ENCODE assay signal across 1 cellular context in genomic region chr19:18731562-18732008, GRCh38.
TF ChIP-seq lines count a peak whose summit lies in the region.

No MANE protein-coding gene starts in this region.

TF ChIP-seq in HepG2, 621 proteins besides CTCF, POLR2A, EP300 and RAD21 (continued from another document and continues in another):
- TF ChIP-seq KIAA2018 (CRISPR knock-in tag; IDR thresholded peaks at IDR 0.05; ENCODE audit: borderline replicate concordance) = no peak
- TF ChIP-seq STAT5B (CRISPR knock-in tag; IDR thresholded peaks at IDR 0.05) = no peak
- TF ChIP-seq ZNF280D (CRISPR knock-in tag; IDR thresholded peaks at IDR 0.05) = no peak
- TF ChIP-seq ZNF614 (CRISPR knock-in tag; IDR thresholded peaks at IDR 0.05; ENCODE audit: borderline replicate concordance) = no peak
- peak; percentile 36; the same call in 1 of the 2 replicates for TF ChIP-seq ZNF362 (CRISPR knock-in tag; IDR thresholded peaks at IDR 0.05; ENCODE audit: borderline replicate concordance)
- TF ChIP-seq TSC22D2 (CRISPR knock-in tag; IDR thresholded peaks at IDR 0.05; ENCODE audit: borderline replicate concordance) = no peak
- TF ChIP-seq E2F5 (CRISPR knock-in tag; conservative IDR thresholded peaks at IDR 0.05) = no peak
- TF ChIP-seq SRSF4 (IDR thresholded peaks at IDR 0.05; ENCODE audit: low read depth, low read length, poor library complexity, severe bottlenecking) = no peak
- TF ChIP-seq TRIM22 (IDR thresholded peaks at IDR 0.05) = no peak
- no peak for TF ChIP-seq ZNF121 (CRISPR knock-in tag; IDR thresholded peaks at IDR 0.05)
- TF ChIP-seq XRCC5 (optimal IDR thresholded peaks at IDR 0.05; ENCODE audit: low read length) = no peak
- TF ChIP-seq ZNF382 (CRISPR knock-in tag; IDR thresholded peaks at IDR 0.05; ENCODE audit: borderline replicate concordance) = no peak
- TF ChIP-seq AGO1 (IDR thresholded peaks at IDR 0.05; ENCODE audit: low read depth, low read length, poor library complexity, severe bottlenecking) = no peak
- no peak for TF ChIP-seq ZNF205 (CRISPR knock-in tag; IDR thresholded peaks at IDR 0.05)
- TF ChIP-seq ATF7-NPFF (CRISPR knock-in tag; IDR thresholded peaks at IDR 0.05; ENCODE audit: low read depth) = no peak
- TF ChIP-seq ZNF292 (CRISPR knock-in tag; IDR thresholded peaks at IDR 0.05; ENCODE audit: borderline replicate concordance, low read depth) = peak; percentile 64; the same call in 1 of the 2 replicates
- TF ChIP-seq ZFX (CRISPR knock-in tag; IDR thresholded peaks at IDR 0.05; ENCODE audit: low read depth) = peak; percentile 63
- TF ChIP-seq IRF2 (CRISPR knock-in tag; IDR thresholded peaks at IDR 0.05) = no peak
- no peak for TF ChIP-seq ZNF749 (CRISPR knock-in tag; IDR thresholded peaks at IDR 0.05; ENCODE audit: borderline replicate concordance)
- no peak for TF ChIP-seq ZNF337 (CRISPR knock-in tag; IDR thresholded peaks at IDR 0.05; ENCODE audit: borderline replicate concordance, low read depth)
- TF ChIP-seq ZNF784 (CRISPR knock-in tag; IDR thresholded peaks at IDR 0.05; ENCODE audit: borderline replicate concordance) = no peak
- no peak for TF ChIP-seq ZFP36L2 (CRISPR knock-in tag; IDR thresholded peaks at IDR 0.05)
- no peak for TF ChIP-seq ATF6 (CRISPR knock-in tag; conservative IDR thresholded peaks at IDR 0.05)
- TF ChIP-seq SATB2 (CRISPR knock-in tag; IDR thresholded peaks at IDR 0.05) = no peak
- no peak for TF ChIP-seq JUNB (CRISPR knock-in tag; IDR thresholded peaks at IDR 0.05; ENCODE audit: borderline replicate concordance)
- no peak for TF ChIP-seq KAT2B (IDR thresholded peaks at IDR 0.05; ENCODE audit: borderline replicate concordance, low read depth, low read length)
- no peak for TF ChIP-seq ZNF275 (CRISPR knock-in tag; IDR thresholded peaks at IDR 0.05; ENCODE audit: borderline replicate concordance)
- TF ChIP-seq SP4 (CRISPR knock-in tag; IDR thresholded peaks at IDR 0.05) = peak; percentile 15; the same call in 1 of the 2 replicates
- no peak for TF ChIP-seq ONECUT2 (CRISPR knock-in tag; IDR thresholded peaks at IDR 0.05)
- no peak for TF ChIP-seq SMAD3 (CRISPR knock-in tag; IDR thresholded peaks at IDR 0.05)
- TF ChIP-seq ZBTB42 (CRISPR knock-in tag; IDR thresholded peaks at IDR 0.05) = no peak
- no peak for TF ChIP-seq FIP1L1 (IDR thresholded peaks at IDR 0.05; ENCODE audit: borderline replicate concordance, insufficient read depth, low read depth, low read length)
- TF ChIP-seq ZNF276 (CRISPR knock-in tag; IDR thresholded peaks at IDR 0.05; ENCODE audit: low read depth) = peak; percentile 70; the same call in 1 of the 2 replicates
- TF ChIP-seq NBN (conservative IDR thresholded peaks at IDR 0.05) = no peak
- TF ChIP-seq ZNF7 (CRISPR knock-in tag; IDR thresholded peaks at IDR 0.05) = no peak
- no peak for TF ChIP-seq DMAP1 (CRISPR knock-in tag; IDR thresholded peaks at IDR 0.05)
- no peak for TF ChIP-seq PHF20 (CRISPR knock-in tag; IDR thresholded peaks at IDR 0.05)
- peak; percentile 82 for TF ChIP-seq SALL1 (CRISPR knock-in tag; IDR thresholded peaks at IDR 0.05)
- TF ChIP-seq ZNF329 (CRISPR knock-in tag; IDR thresholded peaks at IDR 0.05; ENCODE audit: low read depth) = no peak
- no peak for TF ChIP-seq ZNF83 (CRISPR knock-in tag; IDR thresholded peaks at IDR 0.05; ENCODE audit: borderline replicate concordance)
- no peak for TF ChIP-seq MED8 (CRISPR knock-in tag; IDR thresholded peaks at IDR 0.05; ENCODE audit: insufficient replicate concordance)
- TF ChIP-seq SOX13 (IDR thresholded peaks at IDR 0.05) = no peak
- peak in 1 of 2 experiments; percentile 38; a peak in 1 of 4 replicates for TF ChIP-seq SOX13 (CRISPR knock-in tag; conservative IDR thresholded peaks at IDR 0.05 in 1 of 2, IDR thresholded peaks at IDR 0.05 in 1 of 2)
- TF ChIP-seq JUN (CRISPR knock-in tag; IDR thresholded peaks at IDR 0.05) = no peak; the same call in 1 of the 2 replicates
- TF ChIP-seq NAIF1 (CRISPR knock-in tag; IDR thresholded peaks at IDR 0.05; ENCODE audit: borderline replicate concordance) = no peak
